ENCODE assay signal across 23 cellular contexts in genomic region chr21:16322423-16322822, GRCh38.
"Had no signal": no experiment of that assay in that cellular context is flagged by ENCODE, and none has a peak within 500 bp of the region (broad histone marks: within the 10 kb centered on the region; RNA-seq: fewer than 3 reads in every experiment).

No MANE protein-coding gene starts in this region.

- H3K27ac ChIP-seq: sigmoid colon had no signal

- FAIRE-seq: endothelial cell of umbilical vein had no signal

- H3K4me3 Mint-ChIP-seq: activated B cell treated with CpG ODN at 0.5 μM for 24 hours; activated CD4-positive, alpha-beta T cell treated with anti-CD3 and anti-CD28 coated beads for 36 hours; activated naive CD4-positive, alpha-beta T cell treated with anti-CD3 and anti-CD28 coated beads, Interleukin-2, amount 10 ng/mL, durations not matched to agents 7 days and 5 days; brain; effector memory CD8-positive, alpha-beta T cell; nephron progenitor cell; stimulated activated naive B cell treated with anti-CD40 and anti-IgM and Interleukin-4, amounts not matched to agents 10 μg/mL and 1 μg/mL and 100 μg/mL, for 72 hours; T-helper 1 cell treated with Interleukin-12 subunit alpha and Interleukin-12 subunit beta and Interleukin-4 antibody, amounts not matched to agents 30 μg/mL and 1 μg/mL, for 36 hours; type B pancreatic cell had no signal

- H3K4me1 ChIP-seq: sigmoid colon had no signal

- H3K27ac Mint-ChIP-seq: activated B cell treated with CpG ODN at 0.5 μM for 24 hours; activated CD4-positive, alpha-beta T cell treated with anti-CD3 and anti-CD28 coated beads for 36 hours; activated naive CD4-positive, alpha-beta T cell treated with anti-CD3 and anti-CD28 coated beads, Interleukin-2, amount 10 ng/mL, durations not matched to agents 7 days and 5 days; brain; effector memory CD8-positive, alpha-beta T cell; nephron progenitor cell; stimulated activated naive B cell treated with anti-CD40 and anti-IgM and Interleukin-4, amounts not matched to agents 10 μg/mL and 1 μg/mL and 100 μg/mL, for 72 hours; T-helper 1 cell treated with Interleukin-12 subunit alpha and Interleukin-12 subunit beta and Interleukin-4 antibody, amounts not matched to agents 30 μg/mL and 1 μg/mL, for 36 hours; type B pancreatic cell had no signal

- H3K4me3 ChIP-seq: sigmoid colon, smooth muscle cell had no signal

- H3K36me3 Mint-ChIP-seq: activated naive CD4-positive, alpha-beta T cell treated with anti-CD3 and anti-CD28 coated beads, Interleukin-2, amount 10 ng/mL, durations not matched to agents 7 days and 5 days; stimulated activated naive B cell treated with anti-CD40 and anti-IgM and Interleukin-4, amounts not matched to agents 10 μg/mL and 1 μg/mL and 100 μg/mL, for 72 hours had no signal

- H3K27me3 Mint-ChIP-seq: activated B cell treated with CpG ODN at 0.5 μM for 24 hours; activated CD4-positive, alpha-beta T cell treated with anti-CD3 and anti-CD28 coated beads for 36 hours; activated naive CD4-positive, alpha-beta T cell treated with anti-CD3 and anti-CD28 coated beads, Interleukin-2, amount 10 ng/mL, durations not matched to agents 7 days and 5 days; brain; effector memory CD8-positive, alpha-beta T cell; stimulated activated naive B cell treated with anti-CD40 and anti-IgM and Interleukin-4, amounts not matched to agents 10 μg/mL and 1 μg/mL and 100 μg/mL, for 72 hours; type B pancreatic cell had no signal

- H3K9me3 ChIP-seq: sigmoid colon had no signal

- H3K27me3 ChIP-seq: dorsolateral prefrontal cortex, sigmoid colon had no signal

- DNase-seq: activated B cell treated with CpG ODN at 0.5 μM for 24 hours; activated CD4-positive, alpha-beta T cell treated with anti-CD3 and anti-CD28 coated beads for 36 hours; activated CD4-positive, alpha-beta T cell treated with anti-CD3 and anti-CD28 coated beads, Interleukin-2, amount 50 U/mL, for 48 hours; activated CD8-positive, alpha-beta memory T cell treated with anti-CD3 and anti-CD28 coated beads, Interleukin-2, amount 50 U/mL, for 48 hours; activated naive CD4-positive, alpha-beta T cell treated with anti-CD3 and anti-CD28 coated beads, Interleukin-2, amount 10 ng/mL, durations not matched to agents 7 days and 5 days; activated T-cell treated with anti-CD3 and anti-CD28 coated beads, Interleukin-2, amount 50 U/mL, for 48 hours; caudate nucleus; dorsolateral prefrontal cortex; effector memory CD8-positive, alpha-beta T cell; foreskin melanocyte; nephron progenitor cell; posterior cingulate gyrus; sigmoid colon; stimulated activated CD4-positive, alpha-beta T cell treated with anti-CD3 and anti-CD28 coated beads, Interleukin-15, amount 100 ng/mL, for 24 hours; stimulated activated CD4-positive, alpha-beta T cell treated with anti-CD3 and anti-CD28 coated beads, Interleukin-2, amount 100 ng/mL, for 48 hours; stimulated activated CD8-positive, alpha-beta memory T cell treated with anti-CD3 and anti-CD28 coated beads, Interleukin-4, amount 100 ng/mL, for 48 hours; stimulated activated naive B cell treated with anti-CD40 and anti-IgM and Interleukin-4, amounts not matched to agents 10 μg/mL and 1 μg/mL and 100 μg/mL, for 72 hours; T1000 had no signal

- H3K36me3 ChIP-seq: sigmoid colon had no signal

- H3K9me3 Mint-ChIP-seq: activated B cell treated with CpG ODN at 0.5 μM for 24 hours; activated naive CD4-positive, alpha-beta T cell treated with anti-CD3 and anti-CD28 coated beads, Interleukin-2, amount 10 ng/mL, durations not matched to agents 7 days and 5 days; effector memory CD8-positive, alpha-beta T cell; nephron progenitor cell; stimulated activated naive B cell treated with anti-CD40 and anti-IgM and Interleukin-4, amounts not matched to agents 10 μg/mL and 1 μg/mL and 100 μg/mL, for 72 hours; T-helper 1 cell treated with Interleukin-12 subunit alpha and Interleukin-12 subunit beta and Interleukin-4 antibody, amounts not matched to agents 30 μg/mL and 1 μg/mL, for 36 hours had no signal

- H3K4me1 Mint-ChIP-seq: activated B cell treated with CpG ODN at 0.5 μM for 24 hours; activated CD4-positive, alpha-beta T cell treated with anti-CD3 and anti-CD28 coated beads for 36 hours; activated naive CD4-positive, alpha-beta T cell treated with anti-CD3 and anti-CD28 coated beads, Interleukin-2, amount 10 ng/mL, durations not matched to agents 7 days and 5 days; stimulated activated naive B cell treated with anti-CD40 and anti-IgM and Interleukin-4, amounts not matched to agents 10 μg/mL and 1 μg/mL and 100 μg/mL, for 72 hours had no signal
